Comparison of ENCODE assay signal across 22 cellular contexts in genomic region chr10:80568306-80568705, GRCh38. TPM values are rescaled to one million over a fixed set of nuclear protein-coding genes. Genes with fewer than 3 reads are reported as not detected.
"Had no signal": no experiment of that assay in that cellular context is flagged by ENCODE, and none has a peak within 500 bp of the region (broad histone marks: within the 10 kb centered on the region; RNA-seq: fewer than 3 reads in every experiment).

No MANE protein-coding gene starts in this region.

- H3K27ac ChIP-seq: foreskin keratinocyte, heart right ventricle, left ventricle myocardium inferior, right lobe of liver, tibial nerve had no signal

- H3K27me3 ChIP-seq: heart right ventricle, right lobe of liver, tibial nerve had no signal

- H3K4me3 ChIP-seq: heart right ventricle, left ventricle myocardium inferior, right lobe of liver, tibial nerve had no signal

- H3K36me3 ChIP-seq: heart right ventricle, left ventricle myocardium inferior, right lobe of liver, tibial nerve had no signal

- DNase-seq: activated CD4-positive, alpha-beta T cell treated with anti-CD3 and anti-CD28 coated beads for 36 hours; activated CD4-positive, CD25-positive, alpha-beta regulatory T cell; activated CD8-positive, alpha-beta memory T cell treated with anti-CD3 and anti-CD28 coated beads for 24 hours; activated effector memory CD4-positive, alpha-beta T cell treated with Interleukin-2 at 50 U/mL for 16 hours; activated naive CD4-positive, alpha-beta T cell treated with Interleukin-2 at 50 U/mL for 16 hours; cerebellar nuclear complex; cortex of kidney; effector memory CD8-positive, alpha-beta T cell; foreskin keratinocyte; heart right ventricle; left ventricle myocardium inferior; naive B cell; nephron progenitor cell; nucleus accumbens; right lobe of liver; stimulated activated CD4-positive, alpha-beta T cell treated with anti-CD3 and anti-CD28 coated beads, Interleukin-2, amount 100 ng/mL, for 48 hours; stimulated activated naive CD4-positive, alpha-beta T cell treated with Interleukin-2 at 50 U/mL for 16 hours; T-helper 1 cell had no signal

- FAIRE-seq: endothelial cell of umbilical vein, islet of Langerhans had no signal

- H3K4me1 ChIP-seq: foreskin keratinocyte, heart right ventricle, left ventricle myocardium inferior, right lobe of liver, tibial nerve had no signal

- H3K9me3 ChIP-seq: heart right ventricle, left ventricle myocardium inferior, right lobe of liver, tibial nerve had no signal

RNA-seq across cellular contexts. Expression of gene SH2D4B, which starts 30.6 kb away (rescaled TPM):
- total RNA-seq: endothelial cell of umbilical vein, foreskin keratinocyte, heart right ventricle, left ventricle myocardium inferior, right lobe of liver, tibial nerve had no signal
- polyA plus RNA-seq: endothelial cell of umbilical vein, foreskin keratinocyte, heart right ventricle, urinary bladder had no signal
